Comparison of ENCODE assay signal across 15 cellular contexts in the genomic region with DNA sequence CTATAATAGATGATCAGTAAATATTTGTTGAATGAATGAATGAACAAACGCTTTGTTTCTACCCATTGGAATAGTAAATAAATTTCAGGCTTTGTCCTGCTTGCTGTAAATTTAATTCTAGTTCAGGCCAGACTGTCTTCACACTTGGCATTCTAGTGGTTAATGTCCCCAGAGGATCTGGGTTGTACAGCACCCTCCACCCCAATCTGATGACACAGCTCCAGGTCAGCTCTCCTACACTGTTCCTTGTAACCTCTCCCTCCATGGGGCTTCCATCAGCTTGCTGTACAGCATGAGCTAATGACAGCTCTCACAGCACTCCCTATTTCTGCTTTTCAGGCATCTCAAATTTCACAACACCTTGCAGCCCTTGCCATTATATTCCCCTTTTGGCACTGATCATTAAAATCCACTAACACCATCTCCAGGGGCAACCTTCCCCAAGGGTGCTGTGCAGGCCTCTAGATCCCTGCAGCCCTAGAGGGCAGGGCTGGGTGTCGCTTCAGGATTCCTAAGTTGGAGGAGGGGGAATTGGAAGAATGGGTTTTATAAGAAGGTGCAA.
DNase-seq lines count a peak whose midpoint lies in the region; ATAC-seq and TF ChIP-seq lines count a peak whose summit lies in the region.
"Had no signal": no experiment of that assay in that cellular context is flagged by ENCODE, and none has a peak within 500 bp of the region (broad histone marks: within the 10 kb centered on the region; RNA-seq: fewer than 3 reads in every experiment).

No MANE protein-coding gene starts in this region.

- peak; percentile 27 for DNase-seq in DMS79 (lab: John Stamatoyannopoulos, UW)
- peak; percentile 51 for DNase-seq in NCI-H128 (lab: John Stamatoyannopoulos, UW; ENCODE audit: unreplicated experiment)
- peak; percentile 99 for DNase-seq in NCI-H748 treated with DMSO at 0.1 percent for 48 hours (lab: John Stamatoyannopoulos, UW)
- no peak for DNase-seq in cerebellar cortex (ENCODE audit: low spot score)
- no peak for DNase-seq in stimulated activated CD4-positive, alpha-beta T cell treated with anti-CD3 and anti-CD28 coated beads, Interleukin-12 subunit alpha, Interleukin-12 subunit beta, amount 100 ng/mL, for 4 hours
- DNase-seq: activated CD4-positive, alpha-beta T cell treated with anti-CD3 and anti-CD28 coated beads for 48 hours; activated naive CD4-positive, alpha-beta T cell treated with anti-CD3 and anti-CD28 coated beads, Interleukin-2, amount 50 U/mL, for 16 hours; body of pancreas; dorsolateral prefrontal cortex; KG1; NCI-H187; T1000 had no signal

- H3K79me2 ChIP-seq in parathyroid adenoma = no peaks in the 10 kb centered on the region

- no peak overlapping the region for H3K4me3 ChIP-seq in parathyroid adenoma (ENCODE audit: low read depth, low read length)
- H3K4me3 ChIP-seq: body of pancreas, SJSA1 had no signal

- H2AFZ ChIP-seq in parathyroid adenoma = peak overlapping the region; percentile 42

- H3K9ac ChIP-seq in parathyroid adenoma = no peak overlapping the region

- no peaks in the 10 kb centered on the region for H3K36me3 ChIP-seq in parathyroid adenoma (ENCODE audit: control insufficient read depth, insufficient read depth, low read length)
- H3K36me3 ChIP-seq: SJSA1 had no signal

- ATAC-seq in activated CD4-positive, CD25-positive, alpha-beta regulatory T cell treated with anti-CD3 and anti-CD28 coated beads, Interleukin-2, amount 50 U/mL, for 24 hours = no peak
- ATAC-seq: body of pancreas had no signal

- H3K9me3 ChIP-seq in parathyroid adenoma (ENCODE audit: control insufficient read depth, low read length) = no peaks in the 10 kb centered on the region

- no peak overlapping the region for H3K4me2 ChIP-seq in parathyroid adenoma (ENCODE audit: low read length)

- peak overlapping the region; percentile 82 for H3K27ac ChIP-seq in parathyroid adenoma
- H3K27ac ChIP-seq: SJSA1 had no signal

- peaks cover 12% of the 10 kb centered on the region for H3K4me1 ChIP-seq in parathyroid adenoma
- H3K4me1 ChIP-seq: body of pancreas, SJSA1 had no signal

- TF ChIP-seq CTCF in parathyroid adenoma (IDR thresholded peaks at IDR 0.05) = no peak

- no peaks in the 10 kb centered on the region for H3K27me3 ChIP-seq in parathyroid adenoma (ENCODE audit: control insufficient read depth, insufficient read depth, low read length)
- H3K27me3 ChIP-seq: body of pancreas, dorsolateral prefrontal cortex, SJSA1 had no signal

Comparison
In these comparisons a context has a peak if more than half of its experiments do, and no peak if none do; other contexts are left out.
1. DNase-seq: peak in DMS79 (single experiment), NCI-H128 (single experiment) and NCI-H748 treated with DMSO at 0.1 percent for 48 hours (single experiment); none in cerebellar cortex (single experiment) and stimulated activated CD4-positive, alpha-beta T cell treated with anti-CD3 and anti-CD28 coated beads, Interleukin-12 subunit alpha, Interleukin-12 subunit beta, amount 100 ng/mL, for 4 hours (single experiment).